ENCODE assay signal across 9 cellular contexts in genomic region chr2:112881217-112882000, GRCh38. TPM values are rescaled to one million over a fixed set of nuclear protein-coding genes. Genes with fewer than 3 reads are reported as not detected.
DNase-seq lines count a peak whose midpoint lies in the region; ATAC-seq and TF ChIP-seq lines count a peak whose summit lies in the region.
"Had no signal": no experiment of that assay in that cellular context is flagged by ENCODE, and none has a peak within 500 bp of the region (broad histone marks: within the 10 kb centered on the region; RNA-seq: fewer than 3 reads in every experiment).

No MANE protein-coding gene starts in this region.

- peak in 1 of 3 donors; percentile 48 for DNase-seq in CD4-positive, CD25-positive, alpha-beta regulatory T cell
- peak; percentile 59 for DNase-seq in T-helper 2 cell treated with Interferon-gamma antibody and Interleukin-4, amounts not matched to agents 5 μg/mL and 100 μg/mL, for 36 hours (ENCODE audit: low spot score)
- peak; percentile 33 to 44 for DNase-seq in hippocampal formation (lab: John Stamatoyannopoulos, UW)
- DNase-seq in NCI-H1694 (lab: John Stamatoyannopoulos, UW), result no peak
- no peak for DNase-seq in HEK293T (ENCODE audit: extremely low spot score)
- no peak for DNase-seq in suprapubic skin (ENCODE audit: low spot score in 2 of 2)
- DNase-seq: left cardiac atrium had no signal

- ATAC-seq in CD4-positive, CD25-positive, alpha-beta regulatory T cell (ENCODE audit: low read depth in 2 of 2), result peak; percentile 41 to 44
- peak; percentile 74 for ATAC-seq in GM19023 (IDR thresholded peaks at IDR 0.05; ENCODE audit: unreplicated experiment)
- peak; percentile 62 for ATAC-seq in HG03196 (IDR thresholded peaks at IDR 0.05; ENCODE audit: unreplicated experiment)

- no peak for TF ChIP-seq POLR2A in suprapubic skin (IDR thresholded peaks at IDR 0.05)

- peaks cover 12% of the 10 kb centered on the region for H3K4me1 ChIP-seq in CD4-positive, CD25-positive, alpha-beta regulatory T cell (ENCODE audit: control insufficient read depth, insufficient read depth, low read length, poor library complexity, severe bottlenecking)
- no peaks in the 10 kb centered on the region for H3K4me1 ChIP-seq in suprapubic skin

- H3K27ac ChIP-seq in CD4-positive, CD25-positive, alpha-beta regulatory T cell (ENCODE audit: insufficient read depth, low read length, poor library complexity, severe bottlenecking), result no peak overlapping the region
- no peak overlapping the region for H3K27ac ChIP-seq in suprapubic skin

- H3K36me3 Mint-ChIP-seq in CD4-positive, CD25-positive, alpha-beta regulatory T cell, result no peaks in the 10 kb centered on the region
- H3K36me3 Mint-ChIP-seq in T-helper 2 cell treated with Interferon-gamma antibody and Interleukin-4, amounts not matched to agents 5 μg/mL and 100 μg/mL, for 36 hours (ENCODE audit: low read depth), result no peaks in the 10 kb centered on the region

- peaks cover 7 to 25% (median 12%) of the 10 kb centered on the region in 4 donors for H3K4me1 Mint-ChIP-seq in CD4-positive, CD25-positive, alpha-beta regulatory T cell
- H3K4me1 Mint-ChIP-seq in T-helper 2 cell treated with Interferon-gamma antibody and Interleukin-4, amounts not matched to agents 5 μg/mL and 100 μg/mL, for 36 hours (ENCODE audit: low read depth), result peaks cover 34% of the 10 kb centered on the region

- H3K27ac Mint-ChIP-seq in CD4-positive, CD25-positive, alpha-beta regulatory T cell, result no peak overlapping the region
- peak overlapping the region; percentile 62 for H3K27ac Mint-ChIP-seq in T-helper 2 cell treated with Interferon-gamma antibody and Interleukin-4, amounts not matched to agents 5 μg/mL and 100 μg/mL, for 36 hours

- TF ChIP-seq EP300 in suprapubic skin (IDR thresholded peaks at IDR 0.05), result no peak

- POLR2A ChIA-PET in HEK293T (lab: Yijun Ruan, JAX), result no interaction called here

- no peak for TF ChIP-seq CTCF in suprapubic skin (IDR thresholded peaks at IDR 0.05)

- H3K36me3 ChIP-seq in CD4-positive, CD25-positive, alpha-beta regulatory T cell (ENCODE audit: control insufficient read depth, insufficient read depth, low read length), result no peaks in the 10 kb centered on the region
- no peaks in the 10 kb centered on the region for H3K36me3 ChIP-seq in suprapubic skin

- CTCF ChIA-PET in HEK293T (lab: Yijun Ruan, JAX), result interaction anchor here (0.6 kb wide), 1 partner anchor 128 kb away, joined by 3 read pairs; no protein-coding TSS in a partner anchor

- no peak overlapping the region for H3K4me3 Mint-ChIP-seq in CD4-positive, CD25-positive, alpha-beta regulatory T cell
- H3K4me3 Mint-ChIP-seq in T-helper 2 cell treated with Interferon-gamma antibody and Interleukin-4, amounts not matched to agents 5 μg/mL and 100 μg/mL, for 36 hours, result no peak overlapping the region

- no peak overlapping the region for H3K4me3 ChIP-seq in CD4-positive, CD25-positive, alpha-beta regulatory T cell (ENCODE audit: low read depth, low read length)
- no peak overlapping the region for H3K4me3 ChIP-seq in suprapubic skin

- no peaks in the 10 kb centered on the region for H3K9me3 ChIP-seq in CD4-positive, CD25-positive, alpha-beta regulatory T cell (ENCODE audit: control insufficient read depth in 2 of 2, low read length in 2 of 2)
- H3K9me3 ChIP-seq in suprapubic skin, result no peaks in the 10 kb centered on the region

- no peaks in the 10 kb centered on the region for H3K27me3 ChIP-seq in CD4-positive, CD25-positive, alpha-beta regulatory T cell (ENCODE audit: control insufficient read depth, insufficient read depth, low read length)
- peaks cover 4% of the 10 kb centered on the region for H3K27me3 ChIP-seq in suprapubic skin

- no peaks in the 10 kb centered on the region for H3K9me3 Mint-ChIP-seq in CD4-positive, CD25-positive, alpha-beta regulatory T cell
- no peaks in the 10 kb centered on the region for H3K9me3 Mint-ChIP-seq in T-helper 2 cell treated with Interferon-gamma antibody and Interleukin-4, amounts not matched to agents 5 μg/mL and 100 μg/mL, for 36 hours

- no peaks in the 10 kb centered on the region for H3K27me3 Mint-ChIP-seq in CD4-positive, CD25-positive, alpha-beta regulatory T cell
- no peaks in the 10 kb centered on the region for H3K27me3 Mint-ChIP-seq in T-helper 2 cell treated with Interferon-gamma antibody and Interleukin-4, amounts not matched to agents 5 μg/mL and 100 μg/mL, for 36 hours (ENCODE audit: low read depth)

- 84% methylated on average over 6 of the region's 6 CpGs for WGBS in suprapubic skin

TF ChIP-seq in HEK293T, 16 proteins besides CTCF, POLR2A, EP300 and RAD21:
- TF ChIP-seq PKNOX1 (IDR thresholded peaks at IDR 0.05) (no peak), SP1 (IDR thresholded peaks at IDR 0.05) (no peak), SUZ12 (IDR thresholded peaks at IDR 0.05) (no peak), TARDBP (IDR thresholded peaks at IDR 0.05) (no peak), FOXK2 (IDR thresholded peaks at IDR 0.05) (no peak), ELF4 (IDR thresholded peaks at IDR 0.05) (no peak), FOXM1 (IDR thresholded peaks at IDR 0.05; ENCODE audit: borderline replicate concordance) (no peak), BHLHE40 (IDR thresholded peaks at IDR 0.05; ENCODE audit: borderline replicate concordance) (no peak), ARNT (IDR thresholded peaks at IDR 0.05) (no peak), ZNF384 (IDR thresholded peaks at IDR 0.05) (no peak)

RNA-seq across cellular contexts. Expression of gene IL37, which starts 29.6 kb away (rescaled TPM):
- total RNA-seq in CD4-positive, CD25-positive, alpha-beta regulatory T cell, result not detected
- polyA plus RNA-seq in CD4-positive, CD25-positive, alpha-beta regulatory T cell, result not detected
- 100 to 1,000 TPM in 3 of 4 donors, 1 to 10 TPM in 1; 7.2 to 133 (median 124) TPM for total RNA-seq in suprapubic skin
- total RNA-seq: left cardiac atrium had no signal

RNA-seq across cellular contexts. Expression of gene IL1B, which starts 44.8 kb away (rescaled TPM):
- total RNA-seq in CD4-positive, CD25-positive, alpha-beta regulatory T cell, result 1.3 TPM
- polyA plus RNA-seq in CD4-positive, CD25-positive, alpha-beta regulatory T cell, result not detected
- 1 to 10 TPM in 1 of 4 donors, not detected in 3; 1.2 TPM for total RNA-seq in suprapubic skin

Comparison
In these comparisons a context has a peak if more than half of its experiments do, and no peak if none do; other contexts are left out.
1. DNase-seq: peak in T-helper 2 cell treated with Interferon-gamma antibody and Interleukin-4, amounts not matched to agents 5 μg/mL and 100 μg/mL, for 36 hours (single experiment) and hippocampal formation (2 of 2); none in NCI-H1694 (single experiment), HEK293T (single experiment) and suprapubic skin (0 of 2).
2. Peak in every context shown above with its lines, with median percentiles within 50 percentile points of each other: ATAC-seq.